1 cellular context compared by ENCODE assay signal in genomic region chr11:6099577-6099976, GRCh38.
TF ChIP-seq lines count a peak whose summit lies in the region.

No MANE protein-coding gene starts in this region.

TF ChIP-seq in WTC11, 78 proteins besides CTCF, POLR2A, EP300 and RAD21 (continued from another document):
- TF ChIP-seq ARID4B (CRISPR knock-in tag; IDR thresholded peaks at IDR 0.05; ENCODE audit: borderline replicate concordance), result no peak
- TF ChIP-seq, protein P1, sequence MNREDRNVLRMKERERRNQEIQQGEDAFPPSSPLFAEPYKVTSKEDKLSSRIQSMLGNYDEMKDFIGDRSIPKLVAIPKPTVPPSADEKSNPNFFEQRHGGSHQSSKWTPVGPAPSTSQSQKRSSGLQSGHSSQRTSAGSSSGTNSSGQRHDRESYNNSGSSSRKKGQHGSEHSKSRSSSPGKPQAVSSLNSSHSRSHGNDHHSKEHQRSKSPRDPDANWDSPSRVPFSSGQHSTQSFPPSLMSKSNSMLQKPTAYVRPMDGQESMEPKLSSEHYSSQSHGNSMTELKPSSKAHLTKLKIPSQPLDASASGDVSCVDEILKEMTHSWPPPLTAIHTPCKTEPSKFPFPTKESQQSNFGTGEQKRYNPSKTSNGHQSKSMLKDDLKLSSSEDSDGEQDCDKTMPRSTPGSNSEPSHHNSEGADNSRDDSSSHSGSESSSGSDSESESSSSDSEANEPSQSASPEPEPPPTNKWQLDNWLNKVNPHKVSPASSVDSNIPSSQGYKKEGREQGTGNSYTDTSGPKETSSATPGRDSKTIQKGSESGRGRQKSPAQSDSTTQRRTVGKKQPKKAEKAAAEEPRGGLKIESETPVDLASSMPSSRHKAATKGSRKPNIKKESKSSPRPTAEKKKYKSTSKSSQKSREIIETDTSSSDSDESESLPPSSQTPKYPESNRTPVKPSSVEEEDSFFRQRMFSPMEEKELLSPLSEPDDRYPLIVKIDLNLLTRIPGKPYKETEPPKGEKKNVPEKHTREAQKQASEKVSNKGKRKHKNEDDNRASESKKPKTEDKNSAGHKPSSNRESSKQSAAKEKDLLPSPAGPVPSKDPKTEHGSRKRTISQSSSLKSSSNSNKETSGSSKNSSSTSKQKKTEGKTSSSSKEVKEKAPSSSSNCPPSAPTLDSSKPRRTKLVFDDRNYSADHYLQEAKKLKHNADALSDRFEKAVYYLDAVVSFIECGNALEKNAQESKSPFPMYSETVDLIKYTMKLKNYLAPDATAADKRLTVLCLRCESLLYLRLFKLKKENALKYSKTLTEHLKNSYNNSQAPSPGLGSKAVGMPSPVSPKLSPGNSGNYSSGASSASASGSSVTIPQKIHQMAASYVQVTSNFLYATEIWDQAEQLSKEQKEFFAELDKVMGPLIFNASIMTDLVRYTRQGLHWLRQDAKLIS (CRISPR knock-in tag; IDR thresholded peaks at IDR 0.05; ENCODE audit: borderline replicate concordance), result no peak
- TF ChIP-seq GABPB1 (CRISPR knock-in tag; IDR thresholded peaks at IDR 0.05), result no peak
- TF ChIP-seq TP53 (CRISPR knock-in tag; IDR thresholded peaks at IDR 0.05), result no peak
- no peak for TF ChIP-seq NR3C1 (CRISPR knock-in tag; conservative IDR thresholded peaks at IDR 0.05; ENCODE audit: low read depth)
- TF ChIP-seq NR1H2 (CRISPR knock-in tag; IDR thresholded peaks at IDR 0.05), result no peak
- TF ChIP-seq FOXP4 (CRISPR knock-in tag; IDR thresholded peaks at IDR 0.05), result no peak
- TF ChIP-seq, protein P2, sequence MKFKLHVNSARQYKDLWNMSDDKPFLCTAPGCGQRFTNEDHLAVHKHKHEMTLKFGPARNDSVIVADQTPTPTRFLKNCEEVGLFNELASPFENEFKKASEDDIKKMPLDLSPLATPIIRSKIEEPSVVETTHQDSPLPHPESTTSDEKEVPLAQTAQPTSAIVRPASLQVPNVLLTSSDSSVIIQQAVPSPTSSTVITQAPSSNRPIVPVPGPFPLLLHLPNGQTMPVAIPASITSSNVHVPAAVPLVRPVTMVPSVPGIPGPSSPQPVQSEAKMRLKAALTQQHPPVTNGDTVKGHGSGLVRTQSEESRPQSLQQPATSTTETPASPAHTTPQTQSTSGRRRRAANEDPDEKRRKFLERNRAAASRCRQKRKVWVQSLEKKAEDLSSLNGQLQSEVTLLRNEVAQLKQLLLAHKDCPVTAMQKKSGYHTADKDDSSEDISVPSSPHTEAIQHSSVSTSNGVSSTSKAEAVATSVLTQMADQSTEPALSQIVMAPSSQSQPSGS (CRISPR knock-in tag; IDR thresholded peaks at IDR 0.05; ENCODE audit: borderline replicate concordance, low read depth), result no peak
- TF ChIP-seq, protein P3, sequence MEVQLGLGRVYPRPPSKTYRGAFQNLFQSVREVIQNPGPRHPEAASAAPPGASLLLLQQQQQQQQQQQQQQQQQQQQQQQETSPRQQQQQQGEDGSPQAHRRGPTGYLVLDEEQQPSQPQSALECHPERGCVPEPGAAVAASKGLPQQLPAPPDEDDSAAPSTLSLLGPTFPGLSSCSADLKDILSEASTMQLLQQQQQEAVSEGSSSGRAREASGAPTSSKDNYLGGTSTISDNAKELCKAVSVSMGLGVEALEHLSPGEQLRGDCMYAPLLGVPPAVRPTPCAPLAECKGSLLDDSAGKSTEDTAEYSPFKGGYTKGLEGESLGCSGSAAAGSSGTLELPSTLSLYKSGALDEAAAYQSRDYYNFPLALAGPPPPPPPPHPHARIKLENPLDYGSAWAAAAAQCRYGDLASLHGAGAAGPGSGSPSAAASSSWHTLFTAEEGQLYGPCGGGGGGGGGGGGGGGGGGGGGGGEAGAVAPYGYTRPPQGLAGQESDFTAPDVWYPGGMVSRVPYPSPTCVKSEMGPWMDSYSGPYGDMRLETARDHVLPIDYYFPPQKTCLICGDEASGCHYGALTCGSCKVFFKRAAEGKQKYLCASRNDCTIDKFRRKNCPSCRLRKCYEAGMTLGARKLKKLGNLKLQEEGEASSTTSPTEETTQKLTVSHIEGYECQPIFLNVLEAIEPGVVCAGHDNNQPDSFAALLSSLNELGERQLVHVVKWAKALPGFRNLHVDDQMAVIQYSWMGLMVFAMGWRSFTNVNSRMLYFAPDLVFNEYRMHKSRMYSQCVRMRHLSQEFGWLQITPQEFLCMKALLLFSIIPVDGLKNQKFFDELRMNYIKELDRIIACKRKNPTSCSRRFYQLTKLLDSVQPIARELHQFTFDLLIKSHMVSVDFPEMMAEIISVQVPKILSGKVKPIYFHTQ (CRISPR knock-in tag; IDR thresholded peaks at IDR 0.05), result no peak
- no peak for TF ChIP-seq ETV6 (CRISPR knock-in tag; IDR thresholded peaks at IDR 0.05)
- no peak for TF ChIP-seq MLX (CRISPR knock-in tag; IDR thresholded peaks at IDR 0.05)
- TF ChIP-seq E2F4 (CRISPR knock-in tag; IDR thresholded peaks at IDR 0.05; ENCODE audit: borderline replicate concordance, low read depth), result no peak
- no peak for TF ChIP-seq ZNF219 (CRISPR knock-in tag; IDR thresholded peaks at IDR 0.05; ENCODE audit: borderline replicate concordance)
